In the genomic region with DNA sequence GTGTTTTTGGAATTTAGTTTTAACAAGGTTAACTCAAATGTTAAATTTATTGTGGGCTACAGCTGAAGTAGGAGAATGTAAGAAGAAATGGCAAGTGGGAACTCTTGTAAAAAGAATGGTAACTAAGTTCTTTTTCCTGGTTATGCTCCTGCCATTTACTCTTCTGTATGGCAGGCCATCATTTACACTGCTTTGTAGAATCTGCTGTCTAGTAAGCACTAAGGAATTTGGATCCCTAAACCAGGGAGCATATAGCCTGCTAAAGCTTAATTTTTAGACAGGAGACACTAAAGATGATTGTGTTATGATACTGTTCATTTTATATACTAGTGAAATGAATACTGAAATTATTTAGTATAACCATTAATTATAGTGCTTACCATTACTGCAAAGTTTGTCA, we compare ENCODE assay signal across 23 cellular contexts.
A peak's percentile ranks its signal among the peaks of the same experiment; 100 is the strongest.
DNase-seq lines count a peak whose midpoint lies in the region; TF ChIP-seq lines count a peak whose summit lies in the region.
"Had no signal": no experiment of that assay in that cellular context is flagged by ENCODE, and none has a peak within 500 bp of the region (broad histone marks: within the 10 kb centered on the region; RNA-seq: fewer than 3 reads in every experiment).

No MANE protein-coding gene starts in this region.

- H4K20me1 ChIP-seq in mammary epithelial cell (ENCODE audit: insufficient read depth, low read length) (no peaks in the 10 kb centered on the region), hepatocyte (ENCODE audit: insufficient read depth, poor library complexity, severe bottlenecking) (no peaks in the 10 kb centered on the region)

- POLR2A ChIA-PET in MCF 10A (lab: Yijun Ruan, JAX): interaction anchor here (0.6 to 5.3 kb wide), 12 partner anchors 11 to 108 kb away, joined by 3 to 44 read pairs (median 4); a partner anchor contains a TSS

- dilution Hi-C loops in mammary epithelial cell (cut with HindIII; ENCODE audit: low sequenced_read_pairs): no loop called here

- H3K27ac ChIP-seq in mammary epithelial cell (ENCODE audit: insufficient read depth, low read depth, low read length) (no peak overlapping the region), breast epithelium (peak overlapping the region; percentile 31 to 36), hepatocyte (no peak overlapping the region), stomach (no peak overlapping the region), ovary (no peak overlapping the region)
- H3K27ac ChIP-seq: 22Rv1, colonic mucosa, RWPE1 had no signal

- no TSS peak for BruUV-seq in MCF 10A (replicated peaks; lab: Mats Ljungman, UMichigan)
- BruUV-seq in mammary epithelial cell (replicated peaks; lab: Mats Ljungman, UMichigan): no TSS peak

- DNase-seq in MCF 10A (ENCODE audit: unreplicated experiment) (no peak), mammary epithelial cell (no peak), breast epithelium (ENCODE audit: low spot score in 2 of 2) (no peak), hepatocyte (ENCODE audit: low spot score) (no peak), type B pancreatic cell (ENCODE audit: extremely low spot score, unreplicated experiment) (no peak), stomach (no peak), nucleus accumbens (lab: John Stamatoyannopoulos, UW) (no peak), ovary (no peak)
- DNase-seq: activated CD8-positive, alpha-beta T cell treated with anti-CD3 and anti-CD28 coated beads for 36 hours; colonic mucosa; DMS53; glutamatergic neuron; immature natural killer cell; natural killer cell; NCI-H146; NCI-H2227 treated with DMSO at 0.1 percent for 48 hours; NK-92 treated with Interleukin-12 subunit alpha and Interleukin-12 subunit beta, amount 100 ng/mL, for 24 hours; retina had no signal

- H3K4me3 ChIP-seq in mammary epithelial cell (replicated peaks in 1 of 3; ENCODE audit: insufficient read depth in 1 of 3, low read depth in 2 of 3, low read length in 3 of 3): no peak overlapping the region
- no peak overlapping the region for H3K4me3 ChIP-seq in breast epithelium
- no peak overlapping the region for H3K4me3 ChIP-seq in hepatocyte
- no peak overlapping the region for H3K4me3 ChIP-seq in stomach
- no peak overlapping the region for H3K4me3 ChIP-seq in ovary
- H3K4me3 ChIP-seq: colonic mucosa, HAP-1 had no signal

- H3K27me3 Mint-ChIP-seq in MCF 10A (ENCODE audit: insufficient read depth, unreplicated experiment): no peaks in the 10 kb centered on the region
- H3K27me3 Mint-ChIP-seq in type B pancreatic cell: no peaks in the 10 kb centered on the region
- H3K27me3 Mint-ChIP-seq: activated CD8-positive, alpha-beta T cell treated with anti-CD3 and anti-CD28 coated beads for 36 hours; stimulated activated naive CD8-positive, alpha-beta T cell treated with anti-CD3 and anti-CD28 coated beads, Interleukin-15, Interleukin-2, amounts not matched to agents 100 ng/mL and 50 ng/mL, for 24 hours had no signal

- H3K27me3 ChIP-seq in mammary epithelial cell (ENCODE audit: insufficient read depth, low read length): no peaks in the 10 kb centered on the region
- H3K27me3 ChIP-seq in breast epithelium: no peaks in the 10 kb centered on the region
- H3K27me3 ChIP-seq in hepatocyte: no peaks in the 10 kb centered on the region
- H3K27me3 ChIP-seq in stomach: no peaks in the 10 kb centered on the region
- no peaks in the 10 kb centered on the region for H3K27me3 ChIP-seq in ovary
- H3K27me3 ChIP-seq: colonic mucosa had no signal

- H3K27ac Mint-ChIP-seq in MCF 10A (ENCODE audit: low read depth, unreplicated experiment): peak overlapping the region; percentile 95
- H3K27ac Mint-ChIP-seq in type B pancreatic cell: peak overlapping the region; percentile 39
- H3K27ac Mint-ChIP-seq: activated CD8-positive, alpha-beta T cell treated with anti-CD3 and anti-CD28 coated beads for 36 hours; immature natural killer cell; natural killer cell; stimulated activated naive CD8-positive, alpha-beta T cell treated with anti-CD3 and anti-CD28 coated beads, Interleukin-15, Interleukin-2, amounts not matched to agents 100 ng/mL and 50 ng/mL, for 24 hours; WTC11 had no signal

- CTCF ChIA-PET in MCF 10A (lab: Yijun Ruan, JAX): interaction anchor here (1.0 to 2.2 kb wide), 6 partner anchors 11 to 151 kb away, joined by 3 to 6 read pairs (median 4); no protein-coding TSS in a partner anchor
- CTCF ChIA-PET in mammary epithelial cell (lab: Charles Lee; ENCODE audit: low non-redundant PET): interaction anchor here (0.6 kb wide), 1 partner anchor 19 kb away, joined by 3 read pairs; no protein-coding TSS in a partner anchor

- H3K4me3 Mint-ChIP-seq in MCF 10A (ENCODE audit: unreplicated experiment): peak overlapping the region; percentile 50
- no peak overlapping the region for H3K4me3 Mint-ChIP-seq in type B pancreatic cell
- H3K4me3 Mint-ChIP-seq: activated CD8-positive, alpha-beta T cell treated with anti-CD3 and anti-CD28 coated beads for 36 hours; immature natural killer cell; natural killer cell; stimulated activated naive CD8-positive, alpha-beta T cell treated with anti-CD3 and anti-CD28 coated beads, Interleukin-15, Interleukin-2, amounts not matched to agents 100 ng/mL and 50 ng/mL, for 24 hours; WTC11 had no signal

- TF ChIP-seq EP300 in stomach (IDR thresholded peaks at IDR 0.05): no peak
- no peak for TF ChIP-seq EP300 in ovary (IDR thresholded peaks at IDR 0.05)

- no peak overlapping the region for H2AFZ ChIP-seq in mammary epithelial cell (ENCODE audit: low read depth, low read length)
- no peak overlapping the region for H2AFZ ChIP-seq in hepatocyte

- no peaks in the 10 kb centered on the region for H3K9me2 ChIP-seq in hepatocyte (replicated peaks; ENCODE audit: insufficient read depth)

- no peaks in the 10 kb centered on the region for H3K9me3 Mint-ChIP-seq in MCF 10A (ENCODE audit: unreplicated experiment)
- no peaks in the 10 kb centered on the region for H3K9me3 Mint-ChIP-seq in type B pancreatic cell
- H3K9me3 Mint-ChIP-seq: activated CD8-positive, alpha-beta T cell treated with anti-CD3 and anti-CD28 coated beads for 36 hours; immature natural killer cell; natural killer cell; stimulated activated naive CD8-positive, alpha-beta T cell treated with anti-CD3 and anti-CD28 coated beads, Interleukin-15, Interleukin-2, amounts not matched to agents 100 ng/mL and 50 ng/mL, for 24 hours; WTC11 had no signal

- H3K36me3 ChIP-seq in mammary epithelial cell (ENCODE audit: insufficient read depth, low read length): peaks cover 4% of the 10 kb centered on the region
- H3K36me3 ChIP-seq in breast epithelium: no peaks in the 10 kb centered on the region
- H3K36me3 ChIP-seq in hepatocyte (replicated peaks; ENCODE audit: insufficient read depth, low read depth): no peaks in the 10 kb centered on the region
- peaks cover 3 to 17% (median 15%) of the 10 kb centered on the region in 4 donors for H3K36me3 ChIP-seq in stomach
- no peaks in the 10 kb centered on the region for H3K36me3 ChIP-seq in ovary
- H3K36me3 ChIP-seq: colonic mucosa, HAP-1 had no signal

- H3K4me1 ChIP-seq in mammary epithelial cell (ENCODE audit: insufficient read depth, low read length): peaks cover 18% of the 10 kb centered on the region
- H3K4me1 ChIP-seq in breast epithelium: peaks cover 6 to 16% of the 10 kb centered on the region in 2 donors
- peaks cover 23% of the 10 kb centered on the region for H3K4me1 ChIP-seq in hepatocyte (ENCODE audit: insufficient read depth)
- H3K4me1 ChIP-seq in stomach: peaks cover 9 to 25% (median 12%) of the 10 kb centered on the region in 4 donors
- H3K4me1 ChIP-seq in ovary (ENCODE audit: insufficient read depth): peaks cover 3% of the 10 kb centered on the region
- H3K4me1 ChIP-seq: colonic mucosa had no signal

- H3K4me1 Mint-ChIP-seq in MCF 10A (ENCODE audit: insufficient read depth, unreplicated experiment) (peaks cover 42% of the 10 kb centered on the region), type B pancreatic cell (ENCODE audit: unreplicated experiment) (peaks cover 45% of the 10 kb centered on the region)

- in situ Hi-C loops in mammary epithelial cell (cut with MboI; ENCODE audit: low sequenced_read_pairs in 2 of 2): no loop called here

- TF ChIP-seq POLR2A in breast epithelium (IDR thresholded peaks at IDR 0.05) (no peak), stomach (IDR thresholded peaks at IDR 0.05) (no peak), ovary (IDR thresholded peaks at IDR 0.05) (no peak)

- H3K79me2 ChIP-seq in mammary epithelial cell (ENCODE audit: insufficient read depth, low read length): peaks cover 40% of the 10 kb centered on the region
- peaks cover 31% of the 10 kb centered on the region for H3K79me2 ChIP-seq in hepatocyte

- no peak for TF ChIP-seq CTCF in MCF 10A (IDR thresholded peaks at IDR 0.05; ENCODE audit: unreplicated experiment)
- TF ChIP-seq CTCF in mammary epithelial cell (conservative IDR thresholded peaks at IDR 0.05 in 1 of 2, IDR thresholded peaks at IDR 0.05 in 1 of 2; ENCODE audit: extremely low read depth in 1 of 2, insufficient read depth in 1 of 2, low read depth in 1 of 2, low read length in 2 of 2): no peak
- no peak for TF ChIP-seq CTCF in breast epithelium (IDR thresholded peaks at IDR 0.05)
- TF ChIP-seq CTCF in hepatocyte (IDR thresholded peaks at IDR 0.05; ENCODE audit: poor library complexity): no peak
- TF ChIP-seq CTCF in type B pancreatic cell (conservative IDR thresholded peaks at IDR 0.05): no peak
- TF ChIP-seq CTCF in stomach (IDR thresholded peaks at IDR 0.05): no peak
- no peak for TF ChIP-seq CTCF in ovary (IDR thresholded peaks at IDR 0.05)

- H3K9ac ChIP-seq in mammary epithelial cell (ENCODE audit: insufficient read depth, low read length): no peak overlapping the region

- intact Hi-C loops in MCF 10A (cut with micrococcal nuclease): no loop called here
- intact Hi-C loops in mammary epithelial cell (cut with micrococcal nuclease): no loop called here
- intact Hi-C loops in breast epithelium (cut with DNase I; ENCODE audit: low total_unique reads): no loop called here
- intact Hi-C loops in stomach (cut with DNase I; ENCODE audit: low total_unique reads): no loop called here
- intact Hi-C loops in ovary (cut with DNase I): no loop called here

- no peaks in the 10 kb centered on the region for H3K9me3 ChIP-seq in mammary epithelial cell (replicated peaks; ENCODE audit: insufficient read depth, low read length)
- H3K9me3 ChIP-seq in breast epithelium: no peaks in the 10 kb centered on the region
- no peaks in the 10 kb centered on the region for H3K9me3 ChIP-seq in hepatocyte (ENCODE audit: low read depth)
- H3K9me3 ChIP-seq in stomach: no peaks in the 10 kb centered on the region
- H3K9me3 ChIP-seq in ovary: no peaks in the 10 kb centered on the region
- H3K9me3 ChIP-seq: colonic mucosa, HAP-1 had no signal

- H3K36me3 Mint-ChIP-seq in MCF 10A (ENCODE audit: insufficient read depth, unreplicated experiment) (peaks cover 16% of the 10 kb centered on the region), type B pancreatic cell (no peaks in the 10 kb centered on the region)
- H3K36me3 Mint-ChIP-seq: natural killer cell, WTC11 had no signal

- H3K4me2 ChIP-seq in mammary epithelial cell (ENCODE audit: insufficient read depth, low read depth, low read length): no peak overlapping the region
- peak overlapping the region; percentile 51 for H3K4me2 ChIP-seq in hepatocyte

Comparison
In these comparisons a context has a peak if more than half of its experiments do, and no peak if none do; other contexts are left out.
1. H3K27ac ChIP-seq: peak in breast epithelium (2 of 2); none in mammary epithelial cell (single experiment), hepatocyte (single experiment), stomach (0 of 5) and ovary (0 of 2).